ENCODE assay signal across 24 cellular contexts in genomic region chr11:116420030-116420429, GRCh38.
"Had no signal": no experiment of that assay in that cellular context is flagged by ENCODE, and none has a peak within 500 bp of the region (broad histone marks: within the 10 kb centered on the region; RNA-seq: fewer than 3 reads in every experiment).

No MANE protein-coding gene starts in this region.

- H3K27ac ChIP-seq: brain microvascular endothelial cell, esophagus muscularis mucosa, left ventricle myocardium inferior, neutrophil, ovary, spleen, tibial nerve had no signal

- H3K4me1 ChIP-seq: left ventricle myocardium inferior, spleen had no signal

- H3K9me3 ChIP-seq: esophagus muscularis mucosa, left ventricle myocardium inferior, mucosa of descending colon, neutrophil, ovary, spleen, tibial nerve had no signal

- H3K36me3 ChIP-seq: brain microvascular endothelial cell, esophagus muscularis mucosa, left ventricle myocardium inferior, neutrophil, ovary, spleen, tibial nerve had no signal

- ATAC-seq: activated CD4-positive, alpha-beta T cell treated with anti-CD3 and anti-CD28 coated beads for 36 hours; activated CD8-positive, alpha-beta T cell treated with anti-CD3 and anti-CD28 coated beads, Interleukin-2, amount 10 ng/mL, durations not matched to agents 7 days and 5 days; activated naive CD4-positive, alpha-beta T cell treated with anti-CD3 and anti-CD28 coated beads, Interleukin-2, amount 50 U/mL, for 72 hours; activated T-cell treated with anti-CD3 and anti-CD28 coated beads, Interleukin-2, amount 50 U/mL, for 72 hours; natural killer cell treated with Interleukin-12 subunit alpha and Interleukin-12 subunit beta and Interleukin-15 and Interleukin-18, amount 100 ng/mL, for 72 hours; T-cell had no signal

- H3K4me3 ChIP-seq: esophagus muscularis mucosa, left ventricle myocardium inferior, lung, mucosa of descending colon, ovary, spleen, tibial nerve had no signal

- H3K27me3 ChIP-seq: brain microvascular endothelial cell, esophagus muscularis mucosa, neutrophil, ovary, tibial nerve had no signal

- DNase-seq: activated CD4-positive, alpha-beta T cell treated with anti-CD3 and anti-CD28 coated beads for 36 hours; activated CD4-positive, CD25-positive, alpha-beta regulatory T cell; activated CD8-positive, alpha-beta T cell treated with anti-CD3 and anti-CD28 coated beads, Interleukin-2, amount 10 ng/mL, durations not matched to agents 7 days and 5 days; activated naive CD4-positive, alpha-beta T cell; activated T-cell treated with anti-CD3 and anti-CD28 coated beads for 4 hours; activated T-cell treated with anti-CD3 and anti-CD28 coated beads, Interleukin-2, amount 50 U/mL, for 72 hours; aorta; central memory CD4-positive, alpha-beta T cell; foreskin melanocyte; islet precursor cell; left ventricle myocardium inferior; mucosa of descending colon; ovary; retina; spleen; stimulated activated naive CD4-positive, alpha-beta T cell; T-cell had no signal
